18 cellular contexts compared by ENCODE assay signal in the genomic region with DNA sequence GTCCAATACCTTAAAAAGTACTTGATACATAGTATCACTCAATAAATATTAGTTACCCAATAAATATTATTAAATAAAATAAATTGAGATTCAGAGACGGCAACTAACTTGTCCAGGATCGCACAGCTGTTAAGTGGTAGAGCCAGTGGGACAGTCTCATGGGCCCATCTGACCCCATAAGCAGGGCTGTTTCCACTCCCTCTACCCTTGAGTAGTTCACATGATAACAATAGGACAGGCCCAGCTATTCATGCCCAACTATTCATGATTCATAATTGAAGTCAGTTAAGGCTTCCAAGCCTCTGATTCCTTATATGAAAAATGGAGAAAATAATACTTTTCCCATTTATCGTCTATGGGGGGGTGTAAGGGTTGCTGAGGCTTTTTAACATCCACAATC.
"Had no signal": no experiment of that assay in that cellular context is flagged by ENCODE, and none has a peak within 500 bp of the region (broad histone marks: within the 10 kb centered on the region; RNA-seq: fewer than 3 reads in every experiment).

No MANE protein-coding gene starts in this region.

- DNase-seq: KBM-7, MV-4-11, NCI-H1048, NCI-H1105 treated with DMSO at 0.1 percent for 48 hours, NCI-H1417 treated with DMSO at 0.1 percent for 48 hours, NCI-H146, NCI-H1930, NCI-H2107, NCI-H2227 treated with DMSO at 0.1 percent for 48 hours, NCI-H510A, NCI-H524 treated with DMSO at 0.1 percent for 48 hours, NCI-H82, PC-9, Peyer's patch, SHP77 treated with DMSO at 0.1 percent for 48 hours, SJCRH30, SK-N-SH, SW 1271 had no signal

- H3K27ac ChIP-seq: PC-9, Peyer's patch, SJCRH30 had no signal

- H3K36me3 ChIP-seq: Peyer's patch, SJCRH30 had no signal

- H3K4me3 ChIP-seq: PC-9, Peyer's patch, SJCRH30 had no signal

- H3K4me1 ChIP-seq: Peyer's patch, SJCRH30 had no signal

- H3K9me3 ChIP-seq: Peyer's patch, SJCRH30, SK-N-SH had no signal

- H3K27me3 ChIP-seq: Peyer's patch, SJCRH30 had no signal
